Comparison of ENCODE assay signal across 20 cellular contexts in genomic region chr5:130333089-130333488, GRCh38.
DNase-seq lines count a peak whose midpoint lies in the region; ATAC-seq, FAIRE-seq and TF ChIP-seq lines count a peak whose summit lies in the region.
"Had no signal": no experiment of that assay in that cellular context is flagged by ENCODE, and none has a peak within 500 bp of the region (broad histone marks: within the 10 kb centered on the region; RNA-seq: fewer than 3 reads in every experiment).

No MANE protein-coding gene starts in this region.

- TF ChIP-seq CTCF in D721Med (IDR thresholded peaks at IDR 0.05; ENCODE audit: insufficient read depth, missing control alignments) (no peak), RWPE1 (conservative IDR thresholded peaks at IDR 0.05; ENCODE audit: low read depth) (no peak), epithelial cell of proximal tubule (conservative IDR thresholded peaks at IDR 0.05; ENCODE audit: low read depth, low read length) (no peak)

- no peaks in the 10 kb centered on the region for H3K27me3 ChIP-seq in H7 (ENCODE audit: control insufficient read depth, insufficient read depth, low read length)
- H3K27me3 ChIP-seq: heart left ventricle, MG63, right atrium auricular region, vagina had no signal

- POLR2A ChIA-PET in RWPE1 (lab: Yijun Ruan, JAX; ENCODE audit: low non-redundant PET), result no interaction called here

- FAIRE-seq in D721Med (lab: Jason Lieb, UNC), result peak; percentile 16

- no peak overlapping the region for H3K27ac ChIP-seq in RWPE1
- H3K27ac ChIP-seq: heart left ventricle, right atrium auricular region, vagina had no signal

- no peak overlapping the region for H3K4me3 ChIP-seq in epithelial cell of proximal tubule (ENCODE audit: low read depth, low read length)
- H3K4me3 ChIP-seq in H7 (ENCODE audit: insufficient read depth, low read depth, low read length), result no peak overlapping the region
- H3K4me3 ChIP-seq: HAP-1, heart left ventricle, MG63, right atrium auricular region, vagina had no signal

- no peak for ATAC-seq in HG02588 (IDR thresholded peaks at IDR 0.05; ENCODE audit: unreplicated experiment)
- ATAC-seq: activated CD8-positive, alpha-beta memory T cell treated with anti-CD3 and anti-CD28 coated beads, Interleukin-2, amount 10 ng/mL, durations not matched to agents 7 days and 5 days; CD8-positive, alpha-beta T cell; heart left ventricle; left lobe of liver; naive thymus-derived CD8-positive, alpha-beta T cell; SK-N-SH treated with all-trans-retinoic acid at 6 μM for 48 hours had no signal

- H3K36me3 ChIP-seq in H7 (replicated peaks; ENCODE audit: control insufficient read depth, insufficient read depth, low read length), result no peaks in the 10 kb centered on the region
- H3K36me3 ChIP-seq: HAP-1, heart left ventricle, MG63, right atrium auricular region, vagina had no signal

- DNase-seq in D721Med (ENCODE audit: insufficient read length, low spot score), result no peak
- DNase-seq in RWPE1 (ENCODE audit: low spot score), result peak; percentile 83
- peak; percentile 25 for DNase-seq in epithelial cell of proximal tubule (ENCODE audit: low read depth)
- DNase-seq in renal cortical epithelial cell (ENCODE audit: low read depth), result peak; percentile 86
- no peak for DNase-seq in MV-4-11 (lab: John Stamatoyannopoulos, UW)
- no peak for DNase-seq in H7
- no peak for DNase-seq in UCSD-AML1 (lab: John Stamatoyannopoulos, UW; ENCODE audit: unreplicated experiment)
- DNase-seq: activated CD8-positive, alpha-beta memory T cell treated with anti-CD3 and anti-CD28 coated beads, Interleukin-2, amount 10 ng/mL, durations not matched to agents 7 days and 5 days; CD8-positive, alpha-beta T cell; heart left ventricle; MG63; naive thymus-derived CD8-positive, alpha-beta T cell; NCI-H2107; stimulated activated CD4-positive, alpha-beta T cell treated with anti-CD3 and anti-CD28 coated beads, Interleukin-4, amount 100 ng/mL, for 1 hour had no signal

- CTCF ChIA-PET in RWPE1 (lab: Yijun Ruan, JAX), result no interaction called here

Comparison
In these comparisons a context has a peak if more than half of its experiments do, and no peak if none do; other contexts are left out.
1. DNase-seq: peak in RWPE1 (single experiment), epithelial cell of proximal tubule (single experiment) and renal cortical epithelial cell (single experiment); none in D721Med (single experiment), MV-4-11 (single experiment), H7 (single experiment) and UCSD-AML1 (single experiment).